In the genomic region with DNA sequence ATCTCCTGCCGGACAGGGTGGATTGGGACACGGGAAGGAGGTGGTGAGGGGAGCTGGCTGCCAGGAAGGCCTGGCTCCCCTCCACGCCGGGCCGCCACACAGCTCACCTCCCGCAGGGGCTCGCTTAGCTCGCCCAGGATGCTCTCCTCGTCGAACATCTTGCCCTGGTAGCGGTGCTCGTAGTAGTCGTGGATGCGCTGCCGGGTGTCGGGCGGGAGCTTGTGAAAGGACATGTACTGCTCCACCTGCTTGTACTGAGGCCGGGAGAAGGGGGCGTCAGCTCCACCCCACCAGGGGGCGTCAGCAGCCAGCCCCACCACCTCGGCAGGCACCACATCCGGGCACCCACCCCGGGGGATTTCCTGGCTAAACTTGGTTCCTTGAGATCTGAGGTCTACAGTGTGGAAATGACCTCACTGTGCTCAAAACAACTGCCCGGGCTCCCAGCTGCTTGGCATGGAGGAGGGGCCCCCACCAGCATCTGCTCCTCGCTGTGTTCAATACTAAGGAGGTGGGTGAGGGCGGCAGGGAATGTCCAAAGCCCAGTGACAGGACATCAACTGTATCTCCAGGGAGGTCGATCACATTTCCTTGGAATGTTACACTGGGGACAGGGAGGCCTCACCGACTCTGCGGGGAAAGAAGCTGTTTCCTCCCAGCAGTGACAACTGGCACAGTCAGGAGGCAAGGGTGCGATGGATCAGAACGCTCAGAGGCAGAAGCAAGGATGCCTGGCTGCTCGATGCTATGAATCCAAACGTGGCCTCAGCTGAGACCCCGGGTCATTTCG, we compare ENCODE assay signal across 11 cellular contexts. TPM values are rescaled to one million over a fixed set of nuclear protein-coding genes. Genes with fewer than 3 reads are reported as not detected.
DNase-seq lines count a peak whose midpoint lies in the region; ATAC-seq, FAIRE-seq and TF ChIP-seq lines count a peak whose summit lies in the region.
"Had no signal": no experiment of that assay in that cellular context is flagged by ENCODE, and none has a peak within 500 bp of the region (broad histone marks: within the 10 kb centered on the region; RNA-seq: fewer than 3 reads in every experiment).

No MANE protein-coding gene starts in this region.

- ATAC-seq in IMR-90 (ENCODE audit: low read depth) (no peak; the same call in 1 of the 2 replicates), K562 (peak; percentile 78)

- intact Hi-C loops in activated CD4-positive, alpha-beta T cell treated with anti-CD3 and anti-CD28 coated beads, Interleukin-2, amount 10 ng/mL, durations not matched to agents 24 days and 14 days (cut with micrococcal nuclease) = no loop called here
- intact Hi-C loops in IMR-90 (cut with micrococcal nuclease) = no loop called here
- intact Hi-C loops in K562 (cut with micrococcal nuclease) = no loop called here

- H3K23ac ChIP-seq in IMR-90 (ENCODE audit: low read depth, low read length) = no peak overlapping the region

- no peaks in the 10 kb centered on the region for H3K9me1 ChIP-seq in IMR-90 (ENCODE audit: insufficient read depth, low read length)
- no peaks in the 10 kb centered on the region for H3K9me1 ChIP-seq in K562 (ENCODE audit: control insufficient read depth, insufficient read depth, low read length)

- H3K27me3 Mint-ChIP-seq in activated CD4-positive, alpha-beta T cell treated with anti-CD3 and anti-CD28 coated beads, Interleukin-2, amount 10 ng/mL, durations not matched to agents 24 days and 14 days = peaks cover 2% of the 10 kb centered on the region
- H3K27me3 Mint-ChIP-seq in progenitor cell of endocrine pancreas = no peaks in the 10 kb centered on the region

- no peak overlapping the region for H3K4me3 Mint-ChIP-seq in activated CD4-positive, alpha-beta T cell treated with anti-CD3 and anti-CD28 coated beads, Interleukin-2, amount 10 ng/mL, durations not matched to agents 24 days and 14 days
- H3K4me3 Mint-ChIP-seq in progenitor cell of endocrine pancreas (ENCODE audit: low read depth) = no peak overlapping the region

- H3K79me1 ChIP-seq in IMR-90 (ENCODE audit: low read depth in 1 of 2, low read length in 2 of 2) = no peaks in the 10 kb centered on the region

- H3K4me1 ChIP-seq in IMR-90 (ENCODE audit: control insufficient read depth, insufficient read depth, low read length) = no peaks in the 10 kb centered on the region
- peaks cover 0 to 19% of the 10 kb centered on the region in 2 experiments; a peak in 2 of 5 replicates for H3K4me1 ChIP-seq in K562 (replicated peaks in 1 of 2; ENCODE audit: control insufficient read depth in 2 of 2, insufficient read depth in 2 of 2, low read length in 2 of 2)
- H3K4me1 ChIP-seq: BE2C had no signal

- H2BK5ac ChIP-seq in IMR-90 (ENCODE audit: low read depth, low read length, poor library complexity, severe bottlenecking) = no peak overlapping the region

- H2AFZ ChIP-seq in IMR-90 (replicated peaks; ENCODE audit: low read length, poor library complexity) (no peak overlapping the region), K562 (ENCODE audit: low read depth, low read length) (no peak overlapping the region)

- DNase-seq in activated CD4-positive, alpha-beta T cell treated with anti-CD3 and anti-CD28 coated beads, Interleukin-2, amount 10 ng/mL, durations not matched to agents 24 days and 14 days = peak; percentile 63
- DNase-seq in activated CD4-positive, alpha-beta T cell treated with anti-CD3 and anti-CD28 coated beads for 4 hours = no peak
- no peak for DNase-seq in IMR-90
- peak; percentile 30 to 63 (median 54) for DNase-seq in K562 (ENCODE audit: extremely low read depth in 1 of 4, low spot score in 3 of 4)
- no peak for DNase-seq in progenitor cell of endocrine pancreas (ENCODE audit: low spot score, unreplicated experiment)
- DNase-seq in NCI-H2107 (lab: John Stamatoyannopoulos, UW) = no peak
- DNase-seq in kidney glomerular epithelial cell (lab: John Stamatoyannopoulos, UW) = no peak
- DNase-seq in erythroblast (lab: John Stamatoyannopoulos, UW) = no peak
- DNase-seq: BE2C had no signal

- H3K4me3 ChIP-seq in IMR-90 (ENCODE audit: insufficient read depth, low read depth, low read length) (no peak overlapping the region), K562 (no peak overlapping the region)

- TF ChIP-seq RAD21 in IMR-90 (IDR thresholded peaks at IDR 0.05; ENCODE audit: low read length) (no peak), K562 (CRISPR knock-in tag; conservative IDR thresholded peaks at IDR 0.05 in 1 of 2, IDR thresholded peaks at IDR 0.05 in 1 of 2) (peak; percentile 33 to 57)

- H3K4me2 ChIP-seq in IMR-90 (ENCODE audit: low read depth, low read length) (no peak overlapping the region), K562 (ENCODE audit: insufficient read depth, low read length) (no peak overlapping the region; the same call in 1 of the 2 replicates)

- H3K4ac ChIP-seq in IMR-90 (ENCODE audit: low read depth, low read length) = no peak overlapping the region

- peaks cover 37% of the 10 kb centered on the region; the same call in 1 of the 2 replicates for H3K27me3 ChIP-seq in IMR-90 (ENCODE audit: control insufficient read depth, insufficient read depth, low read length)
- peaks cover 22 to 64% of the 10 kb centered on the region in 2 experiments for H3K27me3 ChIP-seq in K562 (ENCODE audit: control insufficient read depth in 2 of 2, insufficient read depth in 2 of 2, low read length in 2 of 2)
- H3K27me3 ChIP-seq: BE2C had no signal

- no peak overlapping the region for H2BK20ac ChIP-seq in IMR-90 (ENCODE audit: low read depth, low read length)

- no peak overlapping the region for H4K91ac ChIP-seq in IMR-90 (ENCODE audit: insufficient read depth, low read depth, low read length)

- H3K14ac ChIP-seq in IMR-90 (replicated peaks; ENCODE audit: low read depth, low read length) = no peak overlapping the region

- no peak overlapping the region for H3K27ac Mint-ChIP-seq in activated CD4-positive, alpha-beta T cell treated with anti-CD3 and anti-CD28 coated beads, Interleukin-2, amount 10 ng/mL, durations not matched to agents 24 days and 14 days
- no peak overlapping the region for H3K27ac Mint-ChIP-seq in progenitor cell of endocrine pancreas

- in situ Hi-C loops in IMR-90 (cut with MboI; ENCODE audit: low sequenced_read_pairs) (no loop called here), K562 (cut with MboI) (no loop called here)

- no peaks in the 10 kb centered on the region for H3K79me2 ChIP-seq in K562 (ENCODE audit: control insufficient read depth, insufficient read depth, low read length)

- H2BK120ac ChIP-seq in IMR-90 (ENCODE audit: low read depth, low read length) = no peak overlapping the region

- no peak overlapping the region for H2AK9ac ChIP-seq in IMR-90 (replicated peaks; ENCODE audit: low read depth, low read length, poor library complexity)

- TF ChIP-seq CTCF in IMR-90 (conservative IDR thresholded peaks at IDR 0.05; ENCODE audit: low read depth, low read length) (0 out of 2 replicates have a peak, but pooled peaks have one; percentile 16), K562 (IDR thresholded peaks at IDR 0.05 in 2 of 3, conservative IDR thresholded peaks at IDR 0.05 in 1 of 3; ENCODE audit: insufficient read depth in 2 of 3, low read depth in 1 of 3, low read length in 3 of 3) (peak; percentile 39 to 52 (median 50); a peak in 5 of 6 replicates), progenitor cell of endocrine pancreas (IDR thresholded peaks at IDR 0.05; ENCODE audit: unreplicated experiment) (peak; percentile 8)

- no peak for TF ChIP-seq EP300 in K562 (IDR thresholded peaks at IDR 0.05; ENCODE audit: low read length)

- H4K20me1 ChIP-seq in IMR-90 (ENCODE audit: insufficient read depth, low read length) (no peaks in the 10 kb centered on the region), K562 (replicated peaks; ENCODE audit: control insufficient read depth, insufficient read depth, low read length) (0 out of 2 replicates have a peak, but pooled peaks cover 16% of the 10 kb centered on the region)

- no peaks in the 10 kb centered on the region for H3K36me3 Mint-ChIP-seq in activated CD4-positive, alpha-beta T cell treated with anti-CD3 and anti-CD28 coated beads, Interleukin-2, amount 10 ng/mL, durations not matched to agents 24 days and 14 days (ENCODE audit: low read depth)
- H3K36me3 Mint-ChIP-seq in progenitor cell of endocrine pancreas (ENCODE audit: insufficient read depth) = no peaks in the 10 kb centered on the region

- POLR2A ChIA-PET in IMR-90 (lab: Charles Lee; ENCODE audit: unreplicated experiment) = no interaction called here
- POLR2A ChIA-PET in K562 (lab: Yijun Ruan, JAX) = interaction anchor here (0.6 to 1.0 kb wide), 2 partner anchors 8 to 133 kb away, joined by 3 to 4 read pairs; no protein-coding TSS in a partner anchor

- H3K27ac ChIP-seq in IMR-90 (ENCODE audit: insufficient read depth, low read length) = no peak overlapping the region
- no peak overlapping the region for H3K27ac ChIP-seq in K562 (ENCODE audit: extremely low read depth, low read depth, low read length)
- H3K27ac ChIP-seq: epithelial cell of prostate had no signal

- H4K8ac ChIP-seq in IMR-90 (ENCODE audit: low read depth in 2 of 2, low read length in 2 of 2) = no peak overlapping the region

- H3K36me3 ChIP-seq in IMR-90 (ENCODE audit: control insufficient read depth, insufficient read depth, low read length) (no peaks in the 10 kb centered on the region), K562 (ENCODE audit: control insufficient read depth, insufficient read depth, low read length) (no peaks in the 10 kb centered on the region)
- H3K36me3 ChIP-seq: BE2C had no signal

- TF ChIP-seq POLR2A in IMR-90 (IDR thresholded peaks at IDR 0.05; ENCODE audit: low read depth, low read length) (no peak), K562 (conservative IDR thresholded peaks at IDR 0.05) (no peak), erythroblast (IDR thresholded peaks at IDR 0.05; ENCODE audit: low read length) (no peak)

- no peaks in the 10 kb centered on the region for H3K9me3 Mint-ChIP-seq in activated CD4-positive, alpha-beta T cell treated with anti-CD3 and anti-CD28 coated beads, Interleukin-2, amount 10 ng/mL, durations not matched to agents 24 days and 14 days
- no peaks in the 10 kb centered on the region for H3K9me3 Mint-ChIP-seq in progenitor cell of endocrine pancreas (ENCODE audit: low read depth)

- CTCF ChIA-PET in IMR-90 (lab: Yijun Ruan, JAX) (no interaction called here), K562 (lab: Yijun Ruan, JAX; ENCODE audit: low intra/inter-chr PET ratio) (no interaction called here)

- 66% methylated on average over 24 of the region's 35 CpGs; no CpG with 5 or more reads in 1 of the 2 experiments for WGBS in IMR-90 (ENCODE audit: extremely low coverage in 2 of 2, insufficient read length in 1 of 2), 2 experiments
- WGBS in K562 (ENCODE audit: insufficient coverage, low coverage, missing lambda C conversion rate) = 8% methylated on average over 31 of the region's 35 CpGs

- no peak overlapping the region for H4K5ac ChIP-seq in IMR-90 (ENCODE audit: low read depth, low read length)

- H2AK5ac ChIP-seq in IMR-90 (ENCODE audit: low read depth, low read length) = no peak overlapping the region

- H3K9ac ChIP-seq in IMR-90 (ENCODE audit: low read depth, low read length) (no peak overlapping the region), K562 (ENCODE audit: insufficient read depth in 1 of 2, low read depth in 2 of 2, low read length in 2 of 2) (0 out of 4 replicates have a peak overlapping the region, but pooled peaks of 1 of the 2 experiments have one; percentile 35)

- dilution Hi-C loops in IMR-90 (cut with HindIII; ENCODE audit: low sequenced_read_pairs, unreplicated experiment) = no loop called here

- H2BK15ac ChIP-seq in IMR-90 (ENCODE audit: low read depth, low read length) = no peak overlapping the region

- no peak overlapping the region for H3K18ac ChIP-seq in IMR-90 (ENCODE audit: low read depth, low read length)

- peaks cover 6% of the 10 kb centered on the region for H3K4me1 Mint-ChIP-seq in activated CD4-positive, alpha-beta T cell treated with anti-CD3 and anti-CD28 coated beads, Interleukin-2, amount 10 ng/mL, durations not matched to agents 24 days and 14 days
- no peaks in the 10 kb centered on the region for H3K4me1 Mint-ChIP-seq in progenitor cell of endocrine pancreas (ENCODE audit: low read depth)

- H3K56ac ChIP-seq in IMR-90 (ENCODE audit: extremely low read depth, insufficient read depth, low read length) = no peak overlapping the region

- FAIRE-seq in K562 (lab: Jason Lieb, UNC) = no peak

- H3K9me3 ChIP-seq in IMR-90 (ENCODE audit: control insufficient read depth, insufficient read depth, low read length) (no peaks in the 10 kb centered on the region), K562 (replicated peaks; ENCODE audit: control insufficient read depth, insufficient read depth, low read depth, low read length) (no peaks in the 10 kb centered on the region)
- H3K9me3 ChIP-seq: BE2C had no signal

- BruUV-seq in IMR-90 (replicated peaks; lab: Mats Ljungman, UMichigan) (no TSS peak), K562 (replicated peaks; lab: Mats Ljungman, UMichigan) (no TSS peak)

RNA-seq across cellular contexts. Expression of gene HCN4, which starts 43.4 kb away (rescaled TPM):
- not detected in 2 replicates for total RNA-seq in activated CD4-positive, alpha-beta T cell treated with anti-CD3 and anti-CD28 coated beads, Interleukin-2, amount 10 ng/mL, durations not matched to agents 24 days and 14 days
- total RNA-seq in IMR-90 (2012; rRNA removed) (not detected in 2 replicates), K562 (2014; rRNA removed) (not detected in 2 replicates), K562 (2014; rRNA removed; fragmentation: Illumina TruSeq; extraction: Trizol) (not detected in 2 replicates), K562 (2015; rRNA removed; fragmentation: Illumina TruSeq; extraction: Trizol) (not detected in 2 replicates), K562 (2021) (not detected in 2 replicates), progenitor cell of endocrine pancreas (4.9 and 5.1 TPM in 2 replicates)
- polyA plus RNA-seq in IMR-90 (2012; rRNA removed) (not detected in 2 replicates), K562 (2011; rRNA removed) (not detected in 2 replicates), K562 (2014; fragmentation: Illumina TruSeq; extraction: Trizol) (not detected in 2 replicates), K562 (2014; fragmentation: Nextera tagmentation; extraction: Ambion mirVana) (not detected), K562 (2014; rRNA removed) (not detected in 2 replicates)
- not detected in 2 replicates for polyA plus RNA-seq in IMR-90 (2012; cell fraction: cytosol; rRNA removed)
- polyA plus RNA-seq in IMR-90 (2012; cell fraction: nucleus; rRNA removed; ENCODE audit: low replicate concordance) = not detected in 2 replicates
- total RNA-seq in K562 (2011; cell fraction: chromatin; rRNA removed; ENCODE audit: low replicate concordance) = not detected in 2 replicates
- not detected in 2 replicates for total RNA-seq in K562 (2011; cell fraction: nucleolus; rRNA removed)
- not detected in 2 replicates for total RNA-seq in K562 (2011; cell fraction: nucleoplasm; rRNA removed)
- not detected in 2 replicates for polyA plus RNA-seq in K562 (2011; cell fraction: cytosol; rRNA removed)
- polyA plus RNA-seq in K562 (2011; cell fraction: nucleus; rRNA removed) = not detected in 2 replicates
- not detected in 2 replicates for polyA plus RNA-seq in K562 (2012)
- polyA minus RNA-seq in K562 (2011; rRNA and poly(A)+ RNA removed) = not detected in 2 replicates
- not detected in 2 replicates for polyA minus RNA-seq in K562 (2011; cell fraction: cytosol; rRNA and poly(A)+ RNA removed)
- not detected in 2 replicates for polyA minus RNA-seq in K562 (2011; cell fraction: nucleus; rRNA and poly(A)+ RNA removed)
- total RNA-seq: RPMI7951 had no signal

Comparison
In these comparisons a context has a peak if more than half of its experiments do, and no peak if none do; other contexts are left out.
1. DNase-seq: peak in activated CD4-positive, alpha-beta T cell treated with anti-CD3 and anti-CD28 coated beads, Interleukin-2, amount 10 ng/mL, durations not matched to agents 24 days and 14 days (single experiment) and K562 (4 of 4); none in activated CD4-positive, alpha-beta T cell treated with anti-CD3 and anti-CD28 coated beads for 4 hours (0 of 2), IMR-90 (single experiment), progenitor cell of endocrine pancreas (single experiment), NCI-H2107 (single experiment), kidney glomerular epithelial cell (single experiment) and erythroblast (0 of 2).
2. Peak in every context shown above with its lines, with median percentiles within 50 percentile points of each other: CTCF ChIP-seq.